Comparison of ENCODE assay signal across 13 cellular contexts in the genomic region with DNA sequence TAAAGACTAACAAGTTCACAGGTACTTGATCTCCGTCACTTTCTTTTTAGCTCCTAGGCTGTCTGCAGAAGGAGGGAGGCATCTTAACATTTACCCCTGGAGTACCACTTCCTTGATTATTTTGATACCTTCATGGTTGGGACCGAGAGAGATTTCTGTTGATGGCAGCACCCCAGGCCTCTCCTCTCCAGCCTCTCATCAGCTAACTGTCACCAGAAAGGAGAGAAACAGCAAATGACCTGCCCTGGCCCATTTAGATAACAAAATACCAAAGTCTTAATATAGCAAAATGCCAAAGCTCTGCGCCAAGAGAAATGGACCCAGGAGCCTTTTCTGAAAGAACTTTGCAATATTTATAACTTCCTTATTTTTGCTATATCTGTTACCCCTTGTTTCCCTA.
"Had no signal": no experiment of that assay in that cellular context is flagged by ENCODE, and none has a peak within 500 bp of the region (broad histone marks: within the 10 kb centered on the region; RNA-seq: fewer than 3 reads in every experiment).

No MANE protein-coding gene starts in this region.

- H3K4me3 ChIP-seq: esophagus muscularis mucosa, pancreas, smooth muscle cell, transverse colon had no signal

- H3K27ac Mint-ChIP-seq: activated CD4-positive, alpha-beta memory T cell treated with anti-CD3 and anti-CD28 coated beads for 36 hours; activated naive CD8-positive, alpha-beta T cell treated with anti-CD3 and anti-CD28 coated beads, Interleukin-2, amount 10 ng/mL, durations not matched to agents 7 days and 5 days had no signal

- DNase-seq: activated CD4-positive, alpha-beta memory T cell treated with anti-CD3 and anti-CD28 coated beads for 36 hours; activated CD4-positive, alpha-beta T cell treated with anti-CD3 and anti-CD28 coated beads for 1 hour; activated gamma-delta T cell treated with Interleukin-2 at 50 U/mL for 16 hours; activated naive CD8-positive, alpha-beta T cell treated with anti-CD3 and anti-CD28 coated beads, Interleukin-2, amount 10 ng/mL, durations not matched to agents 7 days and 5 days; activated T-cell treated with anti-CD3 and anti-CD28 coated beads, Interleukin-2, amount 50 U/mL, for 4 hours; anterior cingulate cortex; islet precursor cell; pancreas; T-helper 2 cell; transverse colon had no signal

- H3K27me3 ChIP-seq: esophagus muscularis mucosa, pancreas had no signal

- H3K4me2 ChIP-seq: smooth muscle cell had no signal

- H3K4me1 Mint-ChIP-seq: activated naive CD8-positive, alpha-beta T cell treated with anti-CD3 and anti-CD28 coated beads, Interleukin-2, amount 10 ng/mL, durations not matched to agents 7 days and 5 days had no signal

- H3K9me3 Mint-ChIP-seq: activated CD4-positive, alpha-beta memory T cell treated with anti-CD3 and anti-CD28 coated beads for 36 hours; activated naive CD8-positive, alpha-beta T cell treated with anti-CD3 and anti-CD28 coated beads, Interleukin-2, amount 10 ng/mL, durations not matched to agents 7 days and 5 days; activated T-cell treated with anti-CD3 and anti-CD28 coated beads, Interleukin-2, amount 50 U/mL, for 4 hours; neural crest cell had no signal

- H3K9me3 ChIP-seq: esophagus muscularis mucosa, transverse colon had no signal

- H3K36me3 Mint-ChIP-seq: activated CD4-positive, alpha-beta memory T cell treated with anti-CD3 and anti-CD28 coated beads for 36 hours; activated naive CD8-positive, alpha-beta T cell treated with anti-CD3 and anti-CD28 coated beads, Interleukin-2, amount 10 ng/mL, durations not matched to agents 7 days and 5 days had no signal

- H3K36me3 ChIP-seq: esophagus muscularis mucosa, pancreas, transverse colon had no signal

- H3K4me3 Mint-ChIP-seq: activated CD4-positive, alpha-beta memory T cell treated with anti-CD3 and anti-CD28 coated beads for 36 hours; activated naive CD8-positive, alpha-beta T cell treated with anti-CD3 and anti-CD28 coated beads, Interleukin-2, amount 10 ng/mL, durations not matched to agents 7 days and 5 days; activated T-cell treated with anti-CD3 and anti-CD28 coated beads, Interleukin-2, amount 50 U/mL, for 4 hours; neural crest cell had no signal

- H3K27ac ChIP-seq: esophagus muscularis mucosa, transverse colon had no signal

- ATAC-seq: activated T-cell treated with anti-CD3 and anti-CD28 coated beads, Interleukin-2, amount 50 U/mL, for 4 hours had no signal
